Comparison of ENCODE assay signal across 2 cellular contexts in genomic region chr1:82337635-82338034, GRCh38.
A peak's percentile ranks its signal among the peaks of the same experiment; 100 is the strongest.
TF ChIP-seq lines count a peak whose summit lies in the region.

No MANE protein-coding gene starts in this region.

TF ChIP-seq in GM12878, 131 proteins besides CTCF, POLR2A, EP300 and RAD21 (continues in another document):
- TF ChIP-seq ATF2 (IDR thresholded peaks at IDR 0.05; ENCODE audit: low read length) = peak; percentile 49; the same call in 1 of the 2 replicates
- no peak for TF ChIP-seq IKZF1 (conservative IDR thresholded peaks at IDR 0.05)
- TF ChIP-seq SREBF1 (IDR thresholded peaks at IDR 0.05; ENCODE audit: low read length) = no peak
- TF ChIP-seq DPF2 (IDR thresholded peaks at IDR 0.05) = no peak
- TF ChIP-seq SREBF2 (IDR thresholded peaks at IDR 0.05; ENCODE audit: low read length) = no peak
- no peak for TF ChIP-seq TCF12 (IDR thresholded peaks at IDR 0.05; ENCODE audit: low read depth, low read length)
- TF ChIP-seq NR2C1 (IDR thresholded peaks at IDR 0.05) = no peak
- no peak for TF ChIP-seq TBL1XR1 (IDR thresholded peaks at IDR 0.05; ENCODE audit: low read depth, low read length)
- TF ChIP-seq SIX5 (IDR thresholded peaks at IDR 0.05; ENCODE audit: low read depth, low read length, severe bottlenecking) = no peak
- peak; percentile 66 for TF ChIP-seq NR2F1 (conservative IDR thresholded peaks at IDR 0.05)
- TF ChIP-seq ZNF24 (IDR thresholded peaks at IDR 0.05) = no peak; the same call in 1 of the 2 replicates
- no peak for TF ChIP-seq ZNF207 (IDR thresholded peaks at IDR 0.05; ENCODE audit: borderline replicate concordance)
- no peak for TF ChIP-seq ZZZ3 (IDR thresholded peaks at IDR 0.05; ENCODE audit: control insufficient read depth, insufficient read length, low read depth)
- TF ChIP-seq NFYA (IDR thresholded peaks at IDR 0.05; ENCODE audit: borderline replicate concordance, low read depth, low read length) = no peak
- no peak for TF ChIP-seq MAX (IDR thresholded peaks at IDR 0.05; ENCODE audit: low read depth, low read length)
- TF ChIP-seq RUNX3 (IDR thresholded peaks at IDR 0.05; ENCODE audit: low read length) = peak; percentile 56; the same call in 1 of the 2 replicates
- TF ChIP-seq RELB (IDR thresholded peaks at IDR 0.05; ENCODE audit: low read depth) = no peak
- TF ChIP-seq EGR1 (IDR thresholded peaks at IDR 0.05; ENCODE audit: borderline replicate concordance in 1 of 2, low read depth in 2 of 2, low read length in 2 of 2) = no peak
- TF ChIP-seq, protein P1, sequence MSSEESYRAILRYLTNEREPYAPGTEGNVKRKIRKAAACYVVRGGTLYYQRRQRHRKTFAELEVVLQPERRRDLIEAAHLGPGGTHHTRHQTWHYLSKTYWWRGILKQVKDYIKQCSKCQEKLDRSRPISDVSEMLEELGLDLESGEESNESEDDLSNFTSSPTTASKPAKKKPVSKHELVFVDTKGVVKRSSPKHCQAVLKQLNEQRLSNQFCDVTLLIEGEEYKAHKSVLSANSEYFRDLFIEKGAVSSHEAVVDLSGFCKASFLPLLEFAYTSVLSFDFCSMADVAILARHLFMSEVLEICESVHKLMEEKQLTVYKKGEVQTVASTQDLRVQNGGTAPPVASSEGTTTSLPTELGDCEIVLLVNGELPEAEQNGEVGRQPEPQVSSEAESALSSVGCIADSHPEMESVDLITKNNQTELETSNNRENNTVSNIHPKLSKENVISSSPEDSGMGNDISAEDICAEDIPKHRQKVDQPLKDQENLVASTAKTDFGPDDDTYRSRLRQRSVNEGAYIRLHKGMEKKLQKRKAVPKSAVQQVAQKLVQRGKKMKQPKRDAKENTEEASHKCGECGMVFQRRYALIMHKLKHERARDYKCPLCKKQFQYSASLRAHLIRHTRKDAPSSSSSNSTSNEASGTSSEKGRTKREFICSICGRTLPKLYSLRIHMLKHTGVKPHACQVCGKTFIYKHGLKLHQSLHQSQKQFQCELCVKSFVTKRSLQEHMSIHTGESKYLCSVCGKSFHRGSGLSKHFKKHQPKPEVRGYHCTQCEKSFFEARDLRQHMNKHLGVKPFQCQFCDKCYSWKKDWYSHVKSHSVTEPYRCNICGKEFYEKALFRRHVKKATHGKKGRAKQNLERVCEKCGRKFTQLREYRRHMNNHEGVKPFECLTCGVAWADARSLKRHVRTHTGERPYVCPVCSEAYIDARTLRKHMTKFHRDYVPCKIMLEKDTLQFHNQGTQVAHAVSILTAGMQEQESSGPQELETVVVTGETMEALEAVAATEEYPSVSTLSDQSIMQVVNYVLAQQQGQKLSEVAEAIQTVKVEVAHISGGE (CRISPR knock-in tag; IDR thresholded peaks at IDR 0.05) = no peak
- no peak for TF ChIP-seq HDAC2 (IDR thresholded peaks at IDR 0.05)
- no peak for TF ChIP-seq CREM (IDR thresholded peaks at IDR 0.05; ENCODE audit: low read depth)
- TF ChIP-seq HDAC6 (IDR thresholded peaks at IDR 0.05; ENCODE audit: unreplicated experiment) = no peak
- no peak for TF ChIP-seq TARDBP (IDR thresholded peaks at IDR 0.05; ENCODE audit: borderline replicate concordance)
- no peak for TF ChIP-seq EZH2 (IDR thresholded peaks at IDR 0.05; ENCODE audit: borderline replicate concordance, control insufficient read depth, low read depth, low read length)
- no peak for TF ChIP-seq TAF1 (IDR thresholded peaks at IDR 0.05; ENCODE audit: borderline replicate concordance, low read depth, low read length)
- no peak for TF ChIP-seq CBFB (IDR thresholded peaks at IDR 0.05; ENCODE audit: low read depth)
- TF ChIP-seq ATF7 (IDR thresholded peaks at IDR 0.05; ENCODE audit: low read depth) = no peak
- TF ChIP-seq NR2C2 (IDR thresholded peaks at IDR 0.05; ENCODE audit: borderline replicate concordance, control insufficient read depth, insufficient read length, low read depth) = no peak
- TF ChIP-seq PAX8 (IDR thresholded peaks at IDR 0.05) = no peak
- no peak for TF ChIP-seq YY1 (IDR thresholded peaks at IDR 0.05; ENCODE audit: low read depth, low read length)
- TF ChIP-seq SMAD5 (IDR thresholded peaks at IDR 0.05; ENCODE audit: low read depth) = no peak
- TF ChIP-seq CHD2 (IDR thresholded peaks at IDR 0.05; ENCODE audit: borderline replicate concordance, low read depth, low read length) = no peak
- TF ChIP-seq NFIC (IDR thresholded peaks at IDR 0.05; ENCODE audit: low read depth, low read length) = peak; percentile 37; the same call in 1 of the 2 replicates
- TF ChIP-seq ZNF274 (IDR thresholded peaks at IDR 0.05; ENCODE audit: insufficient read depth, insufficient read length) = no peak
- no peak for TF ChIP-seq IRF4 (IDR thresholded peaks at IDR 0.05; ENCODE audit: low read depth, low read length)

TF ChIP-seq in HepG2, 621 proteins besides CTCF, POLR2A, EP300 and RAD21:
- TF ChIP-seq ZNF841 (CRISPR knock-in tag; IDR thresholded peaks at IDR 0.05; ENCODE audit: borderline replicate concordance) = no peak
- TF ChIP-seq, protein P2, sequence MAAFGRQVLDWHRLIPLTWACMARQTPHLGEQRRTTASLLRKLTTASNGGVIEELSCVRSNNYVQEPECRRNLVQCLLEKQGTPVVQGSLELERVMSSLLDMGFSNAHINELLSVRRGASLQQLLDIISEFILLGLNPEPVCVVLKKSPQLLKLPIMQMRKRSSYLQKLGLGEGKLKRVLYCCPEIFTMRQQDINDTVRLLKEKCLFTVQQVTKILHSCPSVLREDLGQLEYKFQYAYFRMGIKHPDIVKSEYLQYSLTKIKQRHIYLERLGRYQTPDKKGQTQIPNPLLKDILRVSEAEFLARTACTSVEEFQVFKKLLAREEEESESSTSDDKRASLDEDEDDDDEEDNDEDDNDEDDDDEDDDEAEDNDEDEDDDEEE (CRISPR knock-in tag; IDR thresholded peaks at IDR 0.05) = no peak
TF ChIP-seq in HepG2: peak in this region for 0.
